ENCODE assay signal across 8 cellular contexts in genomic region chr9:98255064-98255577, GRCh38. TPM values are rescaled to one million over a fixed set of nuclear protein-coding genes. Genes with fewer than 3 reads are reported as not detected.
DNase-seq lines count a peak whose midpoint lies in the region; ATAC-seq and TF ChIP-seq lines count a peak whose summit lies in the region.

No MANE protein-coding gene starts in this region.

- intact Hi-C loops in Caco-2 (cut with micrococcal nuclease; ENCODE audit: unreplicated experiment), result loop anchor here (2.0 to 10.0 kb wide), 3 partner anchors 18 to 270 kb away; partner anchors contain the start of gene ANP32B
- intact Hi-C loops in adrenal gland (cut with DNase I), result loop anchor here in 1 of 2 donors (5.0 kb wide), 1 partner anchor 183 kb away; no protein-coding TSS in a partner anchor

- TSS peak; percentile 78 for BruUV-seq in Caco-2 (replicated peaks; lab: Mats Ljungman, UMichigan)

- H3K27me3 Mint-ChIP-seq in Caco-2 (ENCODE audit: insufficient read depth, unreplicated experiment), result no peaks in the 10 kb centered on the region

- POLR2A ChIA-PET in Caco-2 (lab: Charles Lee), result interaction anchor here (0.6 to 1.0 kb wide), 7 partner anchors 27 to 1014 kb away, joined by 3 to 8 read pairs (median 4); partner anchors contain the start of genes NCBP1 and TRMO

- H3K36me3 ChIP-seq in Caco-2 (ENCODE audit: control insufficient read depth, insufficient read depth, low read length) (no peaks in the 10 kb centered on the region), HUES48 (ENCODE audit: control insufficient read depth, insufficient read depth, low read length) (no peaks in the 10 kb centered on the region; the same call in 1 of the 2 replicates), adrenal gland (replicated peaks in 1 of 2) (no peaks in the 10 kb centered on the region), skeletal muscle tissue (ENCODE audit: control insufficient read depth in 3 of 3, insufficient read depth in 3 of 3, low read length in 3 of 3) (peaks cover 0 to 7% (median 3%) of the 10 kb centered on the region in 3 donors)

- H3K27ac ChIP-seq in HUES48 (ENCODE audit: low read depth, low read length), result peak overlapping the region; percentile 62
- peak overlapping the region in 4 of 5 donors; percentile 71 to 98 (median 94) for H3K27ac ChIP-seq in adrenal gland
- peak overlapping the region; percentile 91 for H3K27ac ChIP-seq in skeletal muscle tissue (ENCODE audit: low read depth, low read length)

- H3K27ac Mint-ChIP-seq in Caco-2 (ENCODE audit: unreplicated experiment), result peak overlapping the region; percentile 90

- peak; percentile 44 for ATAC-seq in GM19395 (IDR thresholded peaks at IDR 0.05; ENCODE audit: unreplicated experiment)

- 1 to 5% (median 2%) methylated on average over 4 to 35 of the region's 35 CpGs for WGBS in adrenal gland, 4 donors

- H3K9me3 ChIP-seq in Caco-2 (no peaks in the 10 kb centered on the region), HUES48 (ENCODE audit: control insufficient read depth, insufficient read depth, low read length) (no peaks in the 10 kb centered on the region), adrenal gland (replicated peaks in 1 of 3) (no peaks in the 10 kb centered on the region), skeletal muscle tissue (ENCODE audit: control insufficient read depth in 3 of 3, low read length in 3 of 3) (no peaks in the 10 kb centered on the region)

- H3K4me3 ChIP-seq in Caco-2 (ENCODE audit: low read depth, low read length) (peak overlapping the region; percentile 64), HUES48 (ENCODE audit: low read depth, low read length) (peak overlapping the region; percentile 94), adrenal gland (peak overlapping the region; percentile 49 to 86 (median 64)), iPS-11a (ENCODE audit: low read depth, low read length) (peak overlapping the region; percentile 85), skeletal muscle tissue (ENCODE audit: low read length in 3 of 3) (peak overlapping the region; percentile 94 to 99 (median 97))

- peak overlapping the region; percentile 98 for H3K4me3 Mint-ChIP-seq in Caco-2 (ENCODE audit: unreplicated experiment)

- peaks cover 21% of the 10 kb centered on the region for H3K4me1 Mint-ChIP-seq in Caco-2 (ENCODE audit: low read depth, unreplicated experiment)

- TF ChIP-seq POLR2A in adrenal gland (IDR thresholded peaks at IDR 0.05), result no peak

- DNase-seq in Caco-2 (peak in 1 of 2 experiments; percentile 56), adrenal gland (peak in 3 of 7 donors; percentile 50 to 68 (median 52)), SKM-1 treated with dmso at 0.1 percent for 144 hours (lab: John Stamatoyannopoulos, UW; ENCODE audit: unreplicated experiment) (no peak), NCI-H2107 (lab: John Stamatoyannopoulos, UW) (no peak)

- no peaks in the 10 kb centered on the region for H3K9me3 Mint-ChIP-seq in Caco-2 (ENCODE audit: unreplicated experiment)

- peaks cover 20% of the 10 kb centered on the region for H3K36me3 Mint-ChIP-seq in Caco-2 (ENCODE audit: insufficient read depth, unreplicated experiment)

- no peaks in the 10 kb centered on the region for H3K27me3 ChIP-seq in Caco-2 (replicated peaks; ENCODE audit: control insufficient read depth, insufficient read depth, low read length)
- no peaks in the 10 kb centered on the region for H3K27me3 ChIP-seq in HUES48 (ENCODE audit: control insufficient read depth, insufficient read depth, low read length)
- no peaks in the 10 kb centered on the region for H3K27me3 ChIP-seq in adrenal gland
- H3K27me3 ChIP-seq in skeletal muscle tissue (ENCODE audit: control insufficient read depth in 3 of 3, insufficient read depth in 3 of 3, low read length in 3 of 3), result no peaks in the 10 kb centered on the region

- TF ChIP-seq CTCF in Caco-2 (IDR thresholded peaks at IDR 0.05; ENCODE audit: insufficient read depth in 1 of 2, low read depth in 1 of 2, low read length in 1 of 2, severe bottlenecking in 1 of 2, unreplicated experiment in 1 of 2) (no peak), adrenal gland (IDR thresholded peaks at IDR 0.05) (no peak)

- CTCF ChIA-PET in Caco-2 (lab: Charles Lee), result interaction anchor here (0.6 to 2.1 kb wide), 10 partner anchors 11 to 294 kb away, joined by 3 to 13 read pairs (median 5); partner anchors contain the start of genes NANS and TRIM14

- H3K4me1 ChIP-seq in Caco-2 (peaks cover 16% of the 10 kb centered on the region), HUES48 (ENCODE audit: control insufficient read depth, insufficient read depth, low read length) (peaks cover 17% of the 10 kb centered on the region; the same call in 1 of the 2 replicates), adrenal gland (replicated peaks in 1 of 2) (peaks cover 0 to 8% of the 10 kb centered on the region in 2 donors), skeletal muscle tissue (ENCODE audit: control insufficient read depth in 3 of 3, insufficient read depth in 3 of 3, low read length in 3 of 3) (peaks cover 5 to 24% (median 8%) of the 10 kb centered on the region in 3 donors)

- peak overlapping the region; percentile 11; the same call in 1 of the 2 replicates for H3K9ac ChIP-seq in HUES48 (ENCODE audit: low read depth, low read length)
- H3K9ac ChIP-seq in skeletal muscle tissue (ENCODE audit: low read depth in 1 of 3, low read length in 3 of 3), result peak overlapping the region; percentile 93 to 96 (median 93)

RNA-seq across cellular contexts. Expression of gene TBC1D2, which starts 0.3 kb away (rescaled TPM):
- total RNA-seq in Caco-2 (2022), result 8.5 and 8.6 TPM in 2 replicates
- 10 to 100 TPM in 6 of 8 donors, 1 to 10 TPM in 2; 1.9 to 21.9 (median 12.6) TPM for total RNA-seq in adrenal gland
- 10 to 100 TPM in 1 of 3 donors, 1 to 10 TPM in 2; 1.5 to 14.3 (median 6.3) TPM for polyA plus RNA-seq in adrenal gland
- total RNA-seq in skeletal muscle tissue, result 0.52 TPM
